Comparison of ENCODE assay signal across 8 cellular contexts in the genomic region with DNA sequence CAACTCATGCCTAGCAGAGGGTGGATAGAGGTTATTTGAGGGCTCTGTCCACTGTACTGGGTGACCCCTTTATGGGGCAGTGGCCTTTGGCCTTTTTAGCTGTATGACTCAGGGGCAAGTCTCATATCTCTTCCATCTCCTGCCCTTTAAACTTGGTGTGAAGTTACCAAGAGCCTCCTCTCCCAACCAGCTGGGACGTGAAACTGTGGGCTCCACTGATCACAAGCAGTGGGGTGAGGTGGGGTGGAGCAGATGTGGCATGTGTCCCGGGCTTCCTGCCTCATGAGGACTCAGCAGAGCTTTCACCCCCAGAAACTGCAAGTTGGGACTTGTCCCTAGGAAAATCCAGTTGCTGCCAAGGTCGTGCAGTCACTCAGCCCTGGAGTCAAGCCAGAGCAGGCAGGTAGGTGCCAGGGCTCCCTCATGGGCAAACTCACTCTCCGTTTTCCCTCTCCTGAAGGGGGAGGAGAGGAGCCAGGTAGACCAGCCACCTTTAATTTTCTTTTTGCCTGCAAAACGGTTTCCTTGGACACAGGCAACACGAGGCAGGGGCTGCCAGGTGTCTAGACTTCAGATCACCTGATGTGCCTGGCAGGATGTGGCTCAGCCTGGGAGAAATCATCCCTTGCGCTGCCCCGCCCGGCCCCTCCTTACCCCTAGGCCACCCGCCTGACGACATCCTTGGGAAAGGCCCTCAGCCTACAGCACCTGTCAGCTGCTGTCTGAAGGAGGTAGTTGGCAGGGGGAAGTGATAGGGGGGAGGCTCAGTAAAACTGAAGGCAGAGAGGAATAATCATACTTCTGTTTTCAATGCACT. TPM values are rescaled to one million over a fixed set of nuclear protein-coding genes. Genes with fewer than 3 reads are reported as not detected.
A peak's percentile ranks its signal among the peaks of the same experiment; 100 is the strongest.
DNase-seq lines count a peak whose midpoint lies in the region; ATAC-seq and TF ChIP-seq lines count a peak whose summit lies in the region.

No MANE protein-coding gene starts in this region.

- no peaks in the 10 kb centered on the region for H3K27me3 ChIP-seq in right lobe of liver

- peaks cover 22% of the 10 kb centered on the region for H3K36me3 Mint-ChIP-seq in activated naive CD8-positive, alpha-beta T cell treated with anti-CD3 and anti-CD28 coated beads for 36 hours
- peaks cover 40 to 41% of the 10 kb centered on the region in 2 donors for H3K36me3 Mint-ChIP-seq in stimulated activated naive B cell treated with anti-CD40 and anti-IgM and Interleukin-4, amounts not matched to agents 10 μg/mL and 1 μg/mL and 100 μg/mL, for 72 hours

- H3K4me1 ChIP-seq in right lobe of liver: peaks cover 0 to 47% (median 20%) of the 10 kb centered on the region in 4 donors

- peak overlapping the region; percentile 60 for H3K4me3 Mint-ChIP-seq in activated naive CD8-positive, alpha-beta T cell treated with anti-CD3 and anti-CD28 coated beads for 36 hours
- H3K4me3 Mint-ChIP-seq in stimulated activated naive B cell treated with anti-CD40 and anti-IgM and Interleukin-4, amounts not matched to agents 10 μg/mL and 1 μg/mL and 100 μg/mL, for 72 hours: peak overlapping the region; percentile 29 to 58

- no peaks in the 10 kb centered on the region for H3K9me3 ChIP-seq in right lobe of liver

- DNase-seq in GM10266 (ENCODE audit: extremely low spot score) (peak; percentile 69), RPMI7951 (ENCODE audit: low read depth) (peak; percentile 69), right lobe of liver (peak; percentile 75 to 89 (median 85)), amniotic stem cell (lab: John Stamatoyannopoulos, UW) (no peak)
- peak; percentile 84 for DNase-seq in Jurkat, Clone E6-1 (ENCODE audit: low read depth, low spot score)
- DNase-seq in activated naive CD8-positive, alpha-beta T cell treated with anti-CD3 and anti-CD28 coated beads for 36 hours: peak; percentile 60
- peak; percentile 89 for DNase-seq in stimulated activated naive B cell treated with anti-CD40 and anti-IgM and Interleukin-4, amounts not matched to agents 10 μg/mL and 1 μg/mL and 100 μg/mL, for 72 hours

- TF ChIP-seq CTCF in GM10266 (IDR thresholded peaks at IDR 0.05; ENCODE audit: control insufficient read depth, insufficient read depth, low read depth, missing control alignments) (no peak), right lobe of liver (IDR thresholded peaks at IDR 0.05) (no peak)

- peaks cover 8% of the 10 kb centered on the region for H3K27me3 Mint-ChIP-seq in activated naive CD8-positive, alpha-beta T cell treated with anti-CD3 and anti-CD28 coated beads for 36 hours
- no peaks in the 10 kb centered on the region for H3K27me3 Mint-ChIP-seq in stimulated activated naive B cell treated with anti-CD40 and anti-IgM and Interleukin-4, amounts not matched to agents 10 μg/mL and 1 μg/mL and 100 μg/mL, for 72 hours

- peak overlapping the region in 1 of 3 donors; percentile 7 for H3K27ac ChIP-seq in right lobe of liver

- intact Hi-C loops in right lobe of liver (cut with DNase I): loop anchor here in 1 of 2 donors (5.0 kb wide), 1 partner anchor 65 kb away; no protein-coding TSS in a partner anchor

- H3K4me3 ChIP-seq in Jurkat, Clone E6-1 (ENCODE audit: low read length): no peak overlapping the region; the same call in 1 of the 2 replicates
- H3K4me3 ChIP-seq in right lobe of liver: no peak overlapping the region

- peak; percentile 23 for TF ChIP-seq POLR2A in right lobe of liver (IDR thresholded peaks at IDR 0.05)

- peaks cover 34% of the 10 kb centered on the region for H3K4me1 Mint-ChIP-seq in activated naive CD8-positive, alpha-beta T cell treated with anti-CD3 and anti-CD28 coated beads for 36 hours
- peaks cover 55 to 84% of the 10 kb centered on the region in 2 donors for H3K4me1 Mint-ChIP-seq in stimulated activated naive B cell treated with anti-CD40 and anti-IgM and Interleukin-4, amounts not matched to agents 10 μg/mL and 1 μg/mL and 100 μg/mL, for 72 hours

- H3K36me3 ChIP-seq in right lobe of liver: peaks cover 10 to 32% (median 15%) of the 10 kb centered on the region in 4 donors

- H3K9me3 Mint-ChIP-seq in activated naive CD8-positive, alpha-beta T cell treated with anti-CD3 and anti-CD28 coated beads for 36 hours: no peaks in the 10 kb centered on the region
- H3K9me3 Mint-ChIP-seq in stimulated activated naive B cell treated with anti-CD40 and anti-IgM and Interleukin-4, amounts not matched to agents 10 μg/mL and 1 μg/mL and 100 μg/mL, for 72 hours: no peaks in the 10 kb centered on the region

- ATAC-seq in right lobe of liver (peak in 3 of 4 donors; percentile 2 to 26 (median 11)), HG03442 (IDR thresholded peaks at IDR 0.05; ENCODE audit: unreplicated experiment) (no peak)
- ATAC-seq in stimulated activated naive B cell treated with anti-CD40 and anti-IgM and Interleukin-4, amounts not matched to agents 10 μg/mL and 1 μg/mL and 100 μg/mL, for 72 hours (replicated peaks): peak; percentile 75 to 76

- 36% methylated on average over 7 of the region's 11 CpGs for WGBS in right lobe of liver (ENCODE audit: insufficient coverage, low coverage, low lambda C conversion rate, missing lambda C conversion rate)

- H3K27ac Mint-ChIP-seq in activated naive CD8-positive, alpha-beta T cell treated with anti-CD3 and anti-CD28 coated beads for 36 hours: peak overlapping the region; percentile 39
- peak overlapping the region; percentile 86 for H3K27ac Mint-ChIP-seq in stimulated activated naive B cell treated with anti-CD40 and anti-IgM and Interleukin-4, amounts not matched to agents 10 μg/mL and 1 μg/mL and 100 μg/mL, for 72 hours

RNA-seq across cellular contexts. Expression of a gene that starts 4.0 kb away (rescaled TPM):
- polyA plus RNA-seq in Jurkat, Clone E6-1 (2012; ENCODE audit: insufficient read depth, insufficient read length): 2.5 TPM
- 18.0 TPM in 2 replicates for total RNA-seq in RPMI7951 (2014; rRNA removed; shearing (Covaris generic))
- total RNA-seq in activated naive CD8-positive, alpha-beta T cell treated with anti-CD3 and anti-CD28 coated beads for 36 hours: 10 to 100 TPM; 12.6 to 13.0 TPM
- total RNA-seq in right lobe of liver: 100 to 1,000 TPM in 1 of 6 experiments, 10 to 100 TPM in 5; 20.0 to 124 (median 58.6) TPM

RNA-seq across cellular contexts. Expression of a gene that starts 15.1 kb away (rescaled TPM):
- 1.2 TPM for polyA plus RNA-seq in Jurkat, Clone E6-1 (2012; ENCODE audit: insufficient read depth, insufficient read length)
- not detected in 2 replicates for total RNA-seq in RPMI7951 (2014; rRNA removed; shearing (Covaris generic))
- not detected for total RNA-seq in activated naive CD8-positive, alpha-beta T cell treated with anti-CD3 and anti-CD28 coated beads for 36 hours
- total RNA-seq in right lobe of liver: under 1 TPM in 3 of 6 experiments, not detected in 3; 0.05 to 0.07 (median 0.07) TPM
